In the genomic region with DNA sequence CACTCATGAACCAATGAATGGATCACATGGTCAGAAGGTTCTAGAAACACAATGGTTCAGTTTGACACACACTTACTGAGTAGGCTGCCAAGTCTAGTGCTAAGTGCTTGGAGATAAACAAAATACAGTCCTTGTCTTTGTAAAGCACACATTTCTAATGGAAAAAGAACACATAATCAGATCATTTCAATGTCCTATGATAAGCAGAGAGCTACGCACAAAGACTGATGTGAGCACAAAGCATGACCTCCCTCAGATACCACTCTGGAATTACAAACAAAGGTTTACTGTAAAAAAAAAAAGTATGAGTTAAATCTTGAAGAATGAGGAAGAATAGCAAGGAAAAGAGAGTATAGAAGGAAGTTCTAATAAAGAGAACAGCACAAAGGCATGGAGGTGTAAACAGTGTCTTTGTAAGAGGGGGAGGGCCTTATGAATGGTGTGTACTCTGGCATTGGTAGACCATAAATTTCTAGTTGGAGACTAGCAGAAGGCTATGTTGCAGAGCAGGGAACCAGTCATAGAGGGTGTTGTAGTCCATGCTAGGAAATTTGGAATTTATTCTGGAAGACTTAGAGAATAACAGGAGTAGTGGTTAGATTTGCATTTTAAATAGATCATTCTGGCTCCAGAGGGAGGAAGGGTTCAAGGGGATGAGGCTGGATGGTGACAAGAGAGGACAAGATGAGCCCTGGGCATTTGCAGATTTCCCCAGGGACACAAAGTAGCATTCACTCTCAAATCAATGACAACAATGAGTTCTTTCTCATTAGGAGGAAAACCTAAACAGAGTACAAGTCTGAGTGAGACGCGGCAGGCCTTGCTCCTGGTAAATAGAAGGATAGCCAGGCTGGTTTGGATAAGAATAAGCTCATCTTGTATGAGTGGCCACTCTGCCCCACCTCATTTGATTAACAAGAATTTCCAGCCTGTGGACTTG, we compare ENCODE assay signal across 29 cellular contexts.
DNase-seq lines count a peak whose midpoint lies in the region; ATAC-seq and TF ChIP-seq lines count a peak whose summit lies in the region.
"Had no signal": no experiment of that assay in that cellular context is flagged by ENCODE, and none has a peak within 500 bp of the region (broad histone marks: within the 10 kb centered on the region; RNA-seq: fewer than 3 reads in every experiment).

No MANE protein-coding gene starts in this region.

- TF ChIP-seq CTCF in tibial nerve (IDR thresholded peaks at IDR 0.05), result no peak

- H2BK12ac ChIP-seq in mesenchymal stem cell (ENCODE audit: low read length in 2 of 2), result no peak overlapping the region
- H2BK12ac ChIP-seq in neuronal stem cell (ENCODE audit: low read length), result no peak overlapping the region

- TF ChIP-seq EP300 in tibial nerve (IDR thresholded peaks at IDR 0.05), result no peak

- 78% methylated on average over 2 of the region's 3 CpGs for WGBS in mesenchymal stem cell
- 56 to 57% methylated on average over 3 of the region's 3 CpGs for WGBS in tibial nerve, 2 donors
- WGBS in neuronal stem cell (ENCODE audit: extremely low coverage in 2 of 2, insufficient read length in 2 of 2, insufficient replicate concordance in 1 of 2), 2 donors, result no CpG with 5 or more reads among the region's 3 CpGs

- H2BK15ac ChIP-seq in mesenchymal stem cell (ENCODE audit: low read depth, poor library complexity, severe bottlenecking) (no peak overlapping the region), neuronal stem cell (ENCODE audit: low read length) (no peak overlapping the region)

- H3K18ac ChIP-seq in mesenchymal stem cell (ENCODE audit: low read depth in 1 of 2, low read length in 2 of 2), result no peak overlapping the region
- no peak overlapping the region for H3K18ac ChIP-seq in neuronal stem cell (ENCODE audit: low read length)

- peak; percentile 42 for DNase-seq in Ammon's horn (ENCODE audit: low spot score)
- DNase-seq in ELF-1 (ENCODE audit: low read depth, low spot score), result peak; percentile 14
- peak in 2 of 61 donors; percentile 1 to 4 for DNase-seq in caudate nucleus (lab: John Stamatoyannopoulos, UW)
- DNase-seq in mesenchymal stem cell, result no peak
- no peak for DNase-seq in tibial nerve (ENCODE audit: low spot score in 2 of 2)
- DNase-seq in neuronal stem cell (ENCODE audit: low spot score), result no peak
- no peak for DNase-seq in NCI-H1436 (lab: John Stamatoyannopoulos, UW)
- DNase-seq: activated CD4-positive, alpha-beta T cell treated with anti-CD3 and anti-CD28 coated beads, Interleukin-2, amount 50 U/mL, for 4 hours; activated naive CD4-positive, alpha-beta T cell; activated T-cell treated with anti-CD3 and anti-CD28 coated beads, Interleukin-2, amount 50 U/mL, for 72 hours; cerebellar nuclear complex; dermis blood vessel endothelial cell; DND-41; foreskin fibroblast; heart right ventricle; left colon; NCI-H187; NCI-H226; Right ventricle myocardium superior; sigmoid colon; stimulated activated CD4-positive, alpha-beta T cell treated with anti-CD3 and anti-CD28 coated beads, Interleukin-12 subunit alpha, Interleukin-12 subunit beta, amount 100 ng/mL, for 4 hours; stimulated activated CD4-positive, alpha-beta T cell treated with anti-CD3 and anti-CD28 coated beads, Interleukin-4, amount 100 ng/mL, for 1 hour; T-helper 17 cell; trophoblast cell had no signal

- H2BK120ac ChIP-seq in mesenchymal stem cell (ENCODE audit: low read depth, low read length) (no peak overlapping the region), neuronal stem cell (ENCODE audit: low read depth, low read length) (no peak overlapping the region)

- no peak overlapping the region for H2BK5ac ChIP-seq in mesenchymal stem cell (ENCODE audit: low read depth, low read length, poor library complexity, severe bottlenecking)
- H2BK5ac ChIP-seq in neuronal stem cell (ENCODE audit: low read length), result no peak overlapping the region

- H3K27me3 ChIP-seq in mesenchymal stem cell (ENCODE audit: control insufficient read depth in 1 of 2, insufficient read depth in 1 of 2, low read length in 2 of 2) (no peaks in the 10 kb centered on the region), tibial nerve (no peaks in the 10 kb centered on the region), neuronal stem cell (ENCODE audit: control insufficient read depth in 3 of 3, insufficient read depth in 3 of 3, low read depth in 1 of 3, low read length in 3 of 3) (no peaks in the 10 kb centered on the region)
- H3K27me3 ChIP-seq: esophagus muscularis mucosa, heart right ventricle, sigmoid colon had no signal

- no peaks in the 10 kb centered on the region for H3K79me1 ChIP-seq in mesenchymal stem cell (replicated peaks; ENCODE audit: low read length, poor library complexity, severe bottlenecking)
- no peaks in the 10 kb centered on the region for H3K79me1 ChIP-seq in neuronal stem cell (ENCODE audit: low read depth, low read length)

- no peak overlapping the region for H4K8ac ChIP-seq in mesenchymal stem cell (ENCODE audit: low read length)
- no peak overlapping the region for H4K8ac ChIP-seq in neuronal stem cell (ENCODE audit: low read depth, low read length)

- H3K23ac ChIP-seq in mesenchymal stem cell (ENCODE audit: low read length in 2 of 2) (no peak overlapping the region), neuronal stem cell (ENCODE audit: low read depth, low read length, poor library complexity) (no peak overlapping the region)

- no peak overlapping the region for H3K4me2 ChIP-seq in mesenchymal stem cell (ENCODE audit: low read length, poor library complexity, severe bottlenecking)
- H3K4me2 ChIP-seq in neuronal stem cell (ENCODE audit: insufficient read depth, low read length, poor library complexity, severe bottlenecking), result no peak overlapping the region

- H3K4me3 ChIP-seq in mesenchymal stem cell (ENCODE audit: insufficient read depth in 1 of 2, low read depth in 1 of 2, low read length in 2 of 2) (no peak overlapping the region), tibial nerve (no peak overlapping the region), neuronal stem cell (ENCODE audit: low read length in 2 of 2) (no peak overlapping the region)
- H3K4me3 ChIP-seq: esophagus muscularis mucosa, heart right ventricle, prostate gland, sigmoid colon had no signal

- no peak overlapping the region for H4K91ac ChIP-seq in mesenchymal stem cell (ENCODE audit: low read length)
- no peak overlapping the region for H4K91ac ChIP-seq in neuronal stem cell (ENCODE audit: low read depth, low read length, poor library complexity)

- peak overlapping the region; percentile 14 for H2AFZ ChIP-seq in mesenchymal stem cell (ENCODE audit: low read depth, low read length)
- no peak overlapping the region for H2AFZ ChIP-seq in neuronal stem cell (ENCODE audit: low read length)

- H3K9ac ChIP-seq in mesenchymal stem cell (ENCODE audit: low read length), result no peak overlapping the region
- no peak overlapping the region for H3K9ac ChIP-seq in neuronal stem cell (ENCODE audit: low read depth, low read length, poor library complexity)

- TF ChIP-seq POLR2A in tibial nerve (IDR thresholded peaks at IDR 0.05), result no peak

- H3K14ac ChIP-seq in mesenchymal stem cell (ENCODE audit: low read length in 2 of 2) (no peak overlapping the region), neuronal stem cell (ENCODE audit: low read length) (no peak overlapping the region)

- H3K4ac ChIP-seq in mesenchymal stem cell (ENCODE audit: low read depth in 1 of 2, low read length in 2 of 2), result no peak overlapping the region
- no peak overlapping the region for H3K4ac ChIP-seq in neuronal stem cell (ENCODE audit: low read length)

- H3K27ac ChIP-seq in caudate nucleus (ENCODE audit: low read depth, low read length), result peak overlapping the region; percentile 7
- no peak overlapping the region for H3K27ac ChIP-seq in mesenchymal stem cell (ENCODE audit: low read length, poor library complexity, severe bottlenecking)
- H3K27ac ChIP-seq in tibial nerve, result no peak overlapping the region
- H3K27ac ChIP-seq in neuronal stem cell (replicated peaks; ENCODE audit: low read length), result no peak overlapping the region
- H3K27ac ChIP-seq: esophagus muscularis mucosa, heart right ventricle, prostate gland, sigmoid colon had no signal

- H3K36me3 ChIP-seq in mesenchymal stem cell (ENCODE audit: control insufficient read depth in 1 of 2, insufficient read depth in 2 of 2, low read depth in 1 of 2, low read length in 2 of 2) (no peaks in the 10 kb centered on the region), tibial nerve (no peaks in the 10 kb centered on the region), neuronal stem cell (replicated peaks in 1 of 2; ENCODE audit: control insufficient read depth in 2 of 2, insufficient read depth in 2 of 2, low read length in 2 of 2) (no peaks in the 10 kb centered on the region)
- H3K36me3 ChIP-seq: esophagus muscularis mucosa, heart right ventricle, prostate gland, sigmoid colon had no signal

- H2AK5ac ChIP-seq in mesenchymal stem cell (ENCODE audit: low read length, severe bottlenecking), result no peak overlapping the region
- H2AK5ac ChIP-seq in neuronal stem cell (ENCODE audit: low read depth, low read length), result no peak overlapping the region

- no peak for ATAC-seq in HG02759 (IDR thresholded peaks at IDR 0.05; ENCODE audit: unreplicated experiment)
- ATAC-seq: activated CD4-positive, CD25-positive, alpha-beta regulatory T cell treated with anti-CD3 and anti-CD28 coated beads, Interleukin-2, amount 50 U/mL, for 24 hours; activated T-cell treated with anti-CD3 and anti-CD28 coated beads, Interleukin-2, amount 50 U/mL, for 72 hours; heart right ventricle; left colon; SK-N-SH treated with all-trans-retinoic acid at 6 μM for 48 hours; T-helper 17 cell had no signal

- H3K9me3 ChIP-seq in mesenchymal stem cell (ENCODE audit: control insufficient read depth, low read length), result no peaks in the 10 kb centered on the region
- H3K9me3 ChIP-seq in tibial nerve, result no peaks in the 10 kb centered on the region
- H3K9me3 ChIP-seq in neuronal stem cell (replicated peaks in 1 of 2; ENCODE audit: control insufficient read depth in 2 of 2, insufficient read depth in 1 of 2, low read depth in 1 of 2, low read length in 2 of 2), result no peaks in the 10 kb centered on the region
- H3K9me3 ChIP-seq: esophagus muscularis mucosa, heart right ventricle, prostate gland, sigmoid colon had no signal

- no peaks in the 10 kb centered on the region for H3K4me1 ChIP-seq in mesenchymal stem cell (ENCODE audit: control insufficient read depth, insufficient read depth, low read depth, low read length)
- no peaks in the 10 kb centered on the region for H3K4me1 ChIP-seq in tibial nerve
- H3K4me1 ChIP-seq in neuronal stem cell (ENCODE audit: control insufficient read depth in 2 of 2, insufficient read depth in 1 of 2, low read depth in 1 of 2, low read length in 2 of 2), result no peaks in the 10 kb centered on the region
- H3K4me1 ChIP-seq: esophagus muscularis mucosa, heart right ventricle, prostate gland, sigmoid colon had no signal

Comparison
In these comparisons a context has a peak if more than half of its experiments do, and no peak if none do; other contexts are left out.
1. DNase-seq: peak in Ammon's horn (single experiment) and ELF-1 (single experiment); none in mesenchymal stem cell (single experiment), tibial nerve (0 of 2), neuronal stem cell (single experiment) and NCI-H1436 (single experiment).